Comparison of ENCODE assay signal across 9 cellular contexts in the genomic region with DNA sequence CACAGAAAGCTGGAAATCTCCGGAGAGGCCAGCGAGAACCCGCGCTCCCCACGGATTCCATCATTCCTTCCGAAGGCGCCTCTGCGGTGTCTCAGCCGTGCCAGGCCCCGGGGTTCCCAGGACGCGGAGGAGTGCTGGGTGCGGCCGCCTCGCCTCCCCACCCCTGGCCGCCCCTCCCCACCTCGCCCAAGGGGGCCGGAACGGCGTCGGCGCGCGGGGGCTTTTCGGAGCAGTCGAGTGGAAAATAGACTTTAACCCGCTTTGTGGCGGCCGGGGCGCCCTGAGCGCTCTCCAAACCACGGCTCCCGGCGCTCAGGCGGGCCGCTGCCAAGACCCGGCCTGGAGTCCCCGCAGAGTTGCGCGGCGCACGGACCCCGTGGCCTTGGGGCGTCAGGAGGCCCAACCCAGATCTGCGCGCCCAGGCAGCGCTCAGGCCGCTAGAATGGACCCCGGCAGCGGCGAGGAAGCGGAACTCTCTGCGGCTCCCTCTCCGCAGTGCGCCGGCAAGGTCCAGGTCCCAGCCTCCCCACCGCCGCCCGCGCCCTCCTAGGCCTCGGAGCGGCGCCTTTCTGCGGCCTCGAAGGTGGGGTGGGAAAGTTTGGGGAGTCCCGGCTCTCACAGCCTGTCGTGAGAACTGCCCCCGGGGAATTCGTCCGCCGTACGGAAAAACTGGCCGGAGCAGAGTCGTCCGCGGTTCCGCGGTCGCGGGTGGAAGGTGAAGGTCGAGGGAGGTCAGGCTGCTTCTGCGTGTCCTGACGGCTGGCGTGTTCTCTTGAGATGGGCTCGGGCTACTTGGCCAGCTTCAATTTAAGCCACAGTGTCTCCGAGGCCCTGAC. TPM values are rescaled to one million over a fixed set of nuclear protein-coding genes. Genes with fewer than 3 reads are reported as not detected.
DNase-seq lines count a peak whose midpoint lies in the region; ATAC-seq and TF ChIP-seq lines count a peak whose summit lies in the region.
"Had no signal": no experiment of that assay in that cellular context is flagged by ENCODE, and none has a peak within 500 bp of the region (broad histone marks: within the 10 kb centered on the region; RNA-seq: fewer than 3 reads in every experiment).

No MANE protein-coding gene starts in this region.

- H2AFZ ChIP-seq in HCT116 (ENCODE audit: low read depth, low read length, poor library complexity, severe bottlenecking) = peak overlapping the region; percentile 65

- H3K79me2 ChIP-seq in HCT116 (ENCODE audit: insufficient read depth, low read length) = no peaks in the 10 kb centered on the region

- H3K9ac ChIP-seq in HCT116 (ENCODE audit: low read length) = peak overlapping the region; percentile 45

- POLR2A ChIA-PET in HCT116 (lab: Charles Lee) = no interaction called here

- TF ChIP-seq RAD21 in HCT116 (IDR thresholded peaks at IDR 0.05; ENCODE audit: low read depth) = no peak

- TF ChIP-seq CTCF in HCT116 (IDR thresholded peaks at IDR 0.05 in 2 of 3, conservative IDR thresholded peaks at IDR 0.05 in 1 of 3; ENCODE audit: borderline replicate concordance in 1 of 3, insufficient read depth in 1 of 3, low read depth in 2 of 3, low read length in 2 of 3) (no peak), heart right ventricle (IDR thresholded peaks at IDR 0.05) (no peak), prostate gland (IDR thresholded peaks at IDR 0.05) (no peak)

- intact Hi-C loops in HCT116 (cut with micrococcal nuclease) = loop anchor here (2.0 kb wide), 1 partner anchor 29 kb away; the partner anchor contains the start of gene SPR
- intact Hi-C loops in heart right ventricle (cut with DNase I) = no loop called here
- intact Hi-C loops in prostate gland (cut with DNase I) = no loop called here

- H3K9me2 ChIP-seq in HCT116 (ENCODE audit: insufficient read depth) = no peaks in the 10 kb centered on the region

- H3K4me1 ChIP-seq in HCT116 (ENCODE audit: control insufficient read depth in 1 of 2, insufficient read depth in 2 of 2, low read length in 2 of 2) (peaks cover 12 to 28% of the 10 kb centered on the region in 2 experiments), heart right ventricle (peaks cover 30 to 61% (median 49%) of the 10 kb centered on the region in 9 donors), prostate gland (replicated peaks) (peaks cover 24% of the 10 kb centered on the region)

- H3K4me3 ChIP-seq in HCT116 (replicated peaks in 1 of 2; ENCODE audit: low read depth in 1 of 2, low read length in 2 of 2) = peak overlapping the region; percentile 53 to 55
- peak overlapping the region; percentile 17 to 51 (median 40) for H3K4me3 ChIP-seq in heart right ventricle
- peak overlapping the region; percentile 16 to 30 for H3K4me3 ChIP-seq in prostate gland

- peak overlapping the region; percentile 77 for H3K4me2 ChIP-seq in HCT116 (ENCODE audit: low read length)

- no peaks in the 10 kb centered on the region for H4K20me1 ChIP-seq in HCT116 (ENCODE audit: insufficient read depth)

- CTCF ChIA-PET in HCT116 (lab: Charles Lee) = interaction anchor here (1.3 kb wide), 1 partner anchor 28 kb away, joined by 6 read pairs; the partner anchor contains the start of gene SPR

- ATAC-seq in HCT116 (peak; percentile 81), heart right ventricle (peak; percentile 52 to 69 (median 59))

- BruUV-seq in HCT116 (replicated peaks; lab: Mats Ljungman, UMichigan) = no TSS peak

- H3K27ac ChIP-seq in HCT116 (ENCODE audit: low read depth, low read length) (peak overlapping the region; percentile 45; the same call in 1 of the 2 replicates), heart right ventricle (no peak overlapping the region), prostate gland (no peak overlapping the region)

- H3K36me3 ChIP-seq in HCT116 (ENCODE audit: control insufficient read depth in 1 of 2, insufficient read depth in 2 of 2, low read length in 2 of 2) (no peaks in the 10 kb centered on the region), heart right ventricle (no peaks in the 10 kb centered on the region), prostate gland (no peaks in the 10 kb centered on the region)

- H3K27me3 ChIP-seq in HCT116 (ENCODE audit: insufficient read depth, low read length) (peaks cover 8% of the 10 kb centered on the region; the same call in 1 of the 2 replicates), heart right ventricle (peaks cover 68 to 100% (median 99%) of the 10 kb centered on the region in 7 donors), prostate gland (replicated peaks; ENCODE audit: insufficient read depth) (peaks cover 51% of the 10 kb centered on the region)

- 1% methylated on average over 86 of the region's 86 CpGs for WGBS in heart right ventricle, 2 donors
- WGBS in prostate gland = 2% methylated on average over 64 of the region's 86 CpGs

- DNase-seq in NCI-H187 (lab: John Stamatoyannopoulos, UW) (peak; percentile 11 to 27), NCI-H187 treated with DMSO at 0.1 percent for 48 hours (lab: John Stamatoyannopoulos, UW) (no peak), HCT116 (ENCODE audit: low read depth, low spot score) (no peak), MV-4-11 (lab: John Stamatoyannopoulos, UW) (peak; percentile 33), activated T-cell treated with anti-CD3 and anti-CD28 coated beads for 48 hours (ENCODE audit: low read depth) (peak; percentile 41), heart right ventricle (no peak), prostate gland (ENCODE audit: low spot score) (peak; percentile 35), AG08395 (ENCODE audit: low spot score) (no peak)

- RAD21 ChIA-PET in HCT116 (lab: Charles Lee; ENCODE audit: low non-redundant PET in 1 of 2, low total read pairs in 2 of 2, uncharacterized antibody in 2 of 2, unreplicated experiment in 2 of 2) = no interaction called here

- TF ChIP-seq POLR2A in HCT116 (IDR thresholded peaks at IDR 0.05; ENCODE audit: borderline replicate concordance, extremely low read depth, insufficient read depth, insufficient read length) (no peak), prostate gland (IDR thresholded peaks at IDR 0.05) (no peak)

- H3K9me3 ChIP-seq in HCT116 (ENCODE audit: control insufficient read depth in 1 of 2, insufficient read depth in 1 of 2, low read depth in 1 of 2, low read length in 2 of 2) = no peaks in the 10 kb centered on the region
- no peaks in the 10 kb centered on the region for H3K9me3 ChIP-seq in heart right ventricle
- H3K9me3 ChIP-seq in prostate gland = no peaks in the 10 kb centered on the region

TF ChIP-seq in HCT116, 20 proteins besides CTCF, POLR2A, EP300 and RAD21:
- TF ChIP-seq MAX (IDR thresholded peaks at IDR 0.05) (peak; percentile 58), JUND (IDR thresholded peaks at IDR 0.05) (peak; percentile 59), SP1 (IDR thresholded peaks at IDR 0.05; ENCODE audit: low read depth) (peak; percentile 88), TCF7L2 (IDR thresholded peaks at IDR 0.05; ENCODE audit: borderline replicate concordance, extremely low read depth, insufficient read depth, insufficient read length) (peak; percentile 14), FOSL1 (IDR thresholded peaks at IDR 0.05; ENCODE audit: low read depth) (no peak), ZFX (IDR thresholded peaks at IDR 0.05) (peak; percentile 77)
TF ChIP-seq in HCT116: peak in this region for 5.

RNA-seq across cellular contexts. Expression of gene EMX1, which starts 1.2 kb away (rescaled TPM):
- total RNA-seq in HCT116 (2021; ENCODE audit: unreplicated experiment) (3.1 TPM), heart right ventricle (not detected), prostate gland (1 to 10 TPM in 1 of 2 donors, not detected in 1; 9.8 TPM)
- 0.87 and 0.98 TPM in 2 replicates for polyA plus RNA-seq in HCT116 (2012)
- polyA plus RNA-seq in heart right ventricle = under 1 TPM; 0.01 to 0.07 TPM
- polyA plus RNA-seq: AG04450 had no signal

RNA-seq across cellular contexts. Expression of gene SPR, which starts 28.9 kb away (rescaled TPM):
- total RNA-seq in HCT116 (2021; ENCODE audit: unreplicated experiment) = 66.9 TPM
- 50.7 and 52.4 TPM in 2 replicates for polyA plus RNA-seq in HCT116 (2012)
- total RNA-seq in heart right ventricle = 10 to 100 TPM; 31.4 to 55.4 (median 39.3) TPM
- polyA plus RNA-seq in heart right ventricle = 10 to 100 TPM; 24.0 to 44.2 TPM
- total RNA-seq in prostate gland = 10 to 100 TPM; 42.5 to 91.5 TPM

Comparison
In these comparisons a context has a peak if more than half of its experiments do, and no peak if none do; other contexts are left out.
1. DNase-seq: peak in NCI-H187 (2 of 2), MV-4-11 (single experiment), activated T-cell treated with anti-CD3 and anti-CD28 coated beads for 48 hours (single experiment) and prostate gland (single experiment); none in NCI-H187 treated with DMSO at 0.1 percent for 48 hours (single experiment), HCT116 (single experiment), heart right ventricle (0 of 2) and AG08395 (single experiment).
2. Peak in every context shown above with its lines, with median percentiles within 50 percentile points of each other: H3K4me3 ChIP-seq.